11 cellular contexts compared by ENCODE assay signal in genomic region chr1:161421456-161421855, GRCh38. TPM values are rescaled to one million over a fixed set of nuclear protein-coding genes. Genes with fewer than 3 reads are reported as not detected.
DNase-seq lines count a peak whose midpoint lies in the region; ATAC-seq and TF ChIP-seq lines count a peak whose summit lies in the region.
"Had no signal": no experiment of that assay in that cellular context is flagged by ENCODE, and none has a peak within 500 bp of the region (broad histone marks: within the 10 kb centered on the region; RNA-seq: fewer than 3 reads in every experiment).

No MANE protein-coding gene starts in this region.

- DNase-seq in SIG-M5 treated with dmso at 0.1 percent for 504 hours (lab: John Stamatoyannopoulos, UW; ENCODE audit: unreplicated experiment) (peak; percentile 24), SIG-M5 (lab: John Stamatoyannopoulos, UW) (no peak), WTC11 (ENCODE audit: low spot score) (no peak), ureter (ENCODE audit: low spot score) (no peak)
- DNase-seq in naive thymus-derived CD4-positive, alpha-beta T cell, result no peak
- DNase-seq: cortex of kidney had no signal

- no peaks in the 10 kb centered on the region for H3K9me3 ChIP-seq in naive thymus-derived CD4-positive, alpha-beta T cell (ENCODE audit: control insufficient read depth in 2 of 3, low read length in 3 of 3)
- H3K9me3 ChIP-seq: heart left ventricle, SJSA1 had no signal

- no peaks in the 10 kb centered on the region for H3K27me3 ChIP-seq in naive thymus-derived CD4-positive, alpha-beta T cell (ENCODE audit: control insufficient read depth in 2 of 2, insufficient read depth in 2 of 2, low read length in 2 of 2)

- peak overlapping the region; percentile 21 for H3K4me3 ChIP-seq in naive thymus-derived CD4-positive, alpha-beta T cell (ENCODE audit: low read length)
- H3K4me3 ChIP-seq: SJSA1 had no signal

- POLR2A ChIA-PET in WTC11 (lab: Charles Lee), result no interaction called here
- POLR2A ChIA-PET in naive thymus-derived CD4-positive, alpha-beta T cell (lab: Charles Lee), result no interaction called here

- peaks cover 0 to 4% of the 10 kb centered on the region in 2 donors for H3K4me1 ChIP-seq in naive thymus-derived CD4-positive, alpha-beta T cell (ENCODE audit: control insufficient read depth in 2 of 2, insufficient read depth in 2 of 2, low read length in 2 of 2)
- H3K4me1 ChIP-seq: SJSA1 had no signal

- H3K27me3 Mint-ChIP-seq in WTC11 (ENCODE audit: low read depth), result peaks cover 12% of the 10 kb centered on the region
- H3K27me3 Mint-ChIP-seq in naive thymus-derived CD4-positive, alpha-beta T cell, result peaks cover under 1 to 8% (median 4%) of the 10 kb centered on the region in 5 donors

- no peak for TF ChIP-seq CTCF in WTC11 (IDR thresholded peaks at IDR 0.05)

- no peak overlapping the region for H3K27ac ChIP-seq in naive thymus-derived CD4-positive, alpha-beta T cell (ENCODE audit: low read depth, low read length)
- H3K27ac ChIP-seq: heart left ventricle, SJSA1 had no signal

- H3K4me1 Mint-ChIP-seq in WTC11, result peaks cover 5% of the 10 kb centered on the region; the same call in 1 of the 2 replicates
- peaks cover 0 to 14% (median 7%) of the 10 kb centered on the region in 7 donors for H3K4me1 Mint-ChIP-seq in naive thymus-derived CD4-positive, alpha-beta T cell

- CTCF ChIA-PET in WTC11 (lab: Charles Lee), result interaction anchor here (1.4 kb wide), 1 partner anchor 18 kb away, joined by 9 read pairs; no protein-coding TSS in a partner anchor
- CTCF ChIA-PET in naive thymus-derived CD4-positive, alpha-beta T cell (lab: Charles Lee), result interaction anchor here (0.6 kb wide), 1 partner anchor 316 kb away, joined by 3 read pairs; no protein-coding TSS in a partner anchor

- no peak overlapping the region for H3K27ac Mint-ChIP-seq in WTC11
- H3K27ac Mint-ChIP-seq in naive thymus-derived CD4-positive, alpha-beta T cell, result peak overlapping the region in 1 of 9 donors; percentile 93

- ATAC-seq in HG02759 (IDR thresholded peaks at IDR 0.05; ENCODE audit: unreplicated experiment) (peak; percentile 18), WTC11 (no peak), HG03039 (IDR thresholded peaks at IDR 0.05; ENCODE audit: unreplicated experiment) (no peak), HG02840 (IDR thresholded peaks at IDR 0.05; ENCODE audit: low FRiP score, unreplicated experiment) (no peak)
- ATAC-seq in naive thymus-derived CD4-positive, alpha-beta T cell, result no peak

- peak overlapping the region; percentile 77 for H3K4me3 Mint-ChIP-seq in WTC11
- H3K4me3 Mint-ChIP-seq in naive thymus-derived CD4-positive, alpha-beta T cell, result peak overlapping the region; percentile 49 to 84 (median 78)

- no peaks in the 10 kb centered on the region for H3K36me3 ChIP-seq in naive thymus-derived CD4-positive, alpha-beta T cell (ENCODE audit: control insufficient read depth in 2 of 3, insufficient read depth in 3 of 3, low read length in 3 of 3)
- H3K36me3 ChIP-seq: heart left ventricle, SJSA1 had no signal

- no peaks in the 10 kb centered on the region for H3K36me3 Mint-ChIP-seq in WTC11
- H3K36me3 Mint-ChIP-seq in naive thymus-derived CD4-positive, alpha-beta T cell, result peaks cover 0 to 14% (median 7%) of the 10 kb centered on the region in 5 donors

- H3K9me3 Mint-ChIP-seq in WTC11, result no peaks in the 10 kb centered on the region
- H3K9me3 Mint-ChIP-seq in naive thymus-derived CD4-positive, alpha-beta T cell, result peaks cover 0 to 4% (median 0%) of the 10 kb centered on the region in 11 donors

- intact Hi-C loops in naive thymus-derived CD4-positive, alpha-beta T cell (cut with micrococcal nuclease), result no loop called here

TF ChIP-seq in WTC11, 78 proteins besides CTCF, POLR2A, EP300 and RAD21 (continues in another document):
- TF ChIP-seq EMX1 (CRISPR knock-in tag; IDR thresholded peaks at IDR 0.05) (no peak), ZNF416 (CRISPR knock-in tag; IDR thresholded peaks at IDR 0.05) (no peak), ZBTB21 (CRISPR knock-in tag; IDR thresholded peaks at IDR 0.05; ENCODE audit: borderline replicate concordance) (no peak), ZNF281 (CRISPR knock-in tag; IDR thresholded peaks at IDR 0.05) (no peak), ESRRA (CRISPR knock-in tag; IDR thresholded peaks at IDR 0.05; ENCODE audit: borderline replicate concordance) (no peak), KAT7 (CRISPR knock-in tag; IDR thresholded peaks at IDR 0.05; ENCODE audit: borderline replicate concordance) (no peak), USF1 (CRISPR knock-in tag; IDR thresholded peaks at IDR 0.05) (no peak), HMGXB4 (CRISPR knock-in tag; IDR thresholded peaks at IDR 0.05) (no peak), E2F5 (CRISPR knock-in tag; IDR thresholded peaks at IDR 0.05) (no peak), ZBTB43 (CRISPR knock-in tag; IDR thresholded peaks at IDR 0.05) (no peak), NR3C1 (CRISPR knock-in tag; conservative IDR thresholded peaks at IDR 0.05; ENCODE audit: low read depth) (no peak), ZMAT4 (CRISPR knock-in tag; IDR thresholded peaks at IDR 0.05) (no peak)

RNA-seq across cellular contexts. Expression of gene CFAP126, which starts 53.8 kb away (rescaled TPM):
- total RNA-seq in WTC11 (2021) (not detected in 3 replicates), ureter (not detected)
- total RNA-seq in naive thymus-derived CD4-positive, alpha-beta T cell, result not detected
- not detected for polyA plus RNA-seq in naive thymus-derived CD4-positive, alpha-beta T cell
- total RNA-seq: heart left ventricle, SJSA1 had no signal
- polyA plus RNA-seq: heart left ventricle had no signal
